In genomic region chr3:153623834-153624233, GRCh38 we compare ENCODE assay signal across 1 cellular context.
TF ChIP-seq lines count a peak whose summit lies in the region.

No MANE protein-coding gene starts in this region.

TF ChIP-seq in SK-N-SH, 30 proteins besides CTCF, POLR2A, EP300 and RAD21:
- TF ChIP-seq RXRA (IDR thresholded peaks at IDR 0.05; ENCODE audit: borderline replicate concordance, low read depth) (no peak), FOXJ3 (CRISPR knock-in tag; IDR thresholded peaks at IDR 0.05) (no peak), FOSL2 (IDR thresholded peaks at IDR 0.05; ENCODE audit: borderline replicate concordance, low read depth) (no peak), REST (IDR thresholded peaks at IDR 0.05; ENCODE audit: low read depth, low read length) (no peak)
